1 cellular context compared by ENCODE assay signal in the genomic region with DNA sequence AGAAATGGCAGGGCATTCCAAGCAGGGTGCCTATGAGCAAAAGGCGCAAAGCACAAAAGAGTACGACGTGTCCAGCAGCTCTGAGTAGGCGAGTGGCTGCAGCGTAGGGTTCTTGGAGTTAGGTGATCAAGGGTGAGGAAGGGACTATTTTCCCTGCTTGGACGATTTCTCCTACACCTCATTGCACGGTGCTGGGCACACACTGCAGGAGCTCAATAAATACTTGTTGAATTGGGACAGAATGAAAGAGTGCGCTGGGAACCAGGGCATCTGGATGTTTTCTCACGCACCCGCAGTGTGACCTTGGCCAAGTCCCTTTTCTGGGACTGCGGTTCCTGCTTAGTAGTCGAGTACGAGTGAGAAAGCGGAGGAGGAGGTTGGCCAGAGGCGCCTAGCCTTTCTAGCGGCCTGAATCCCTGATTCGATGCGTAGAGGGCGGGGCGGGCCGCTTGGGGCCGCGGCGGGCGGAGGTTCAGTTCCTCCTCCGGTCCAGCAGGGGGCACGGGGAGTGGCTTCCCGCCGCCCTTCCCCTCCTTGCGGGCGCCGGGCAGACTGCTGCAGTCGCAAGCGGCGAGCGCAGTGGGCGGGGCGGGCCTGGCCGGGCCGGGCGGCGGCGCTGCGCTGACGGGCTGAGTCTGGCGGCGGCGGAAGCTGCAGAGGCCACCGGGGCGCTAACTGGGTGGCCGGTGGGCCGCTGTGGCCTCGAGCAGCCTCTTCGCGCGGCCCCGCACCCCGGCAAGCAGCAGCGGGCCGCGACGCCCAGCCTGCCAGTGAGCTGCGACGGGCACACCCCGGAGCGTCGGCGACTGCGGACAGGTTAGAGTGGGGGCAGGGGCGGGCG.
TF ChIP-seq lines count a peak whose summit lies in the region.

A gene (plus strand): TSS at position 560 of the 841 bp plus-strand sequence. CDS start 333 bp downstream, outside the sequence.

TF ChIP-seq in HepG2, 621 proteins besides CTCF, POLR2A, EP300 and RAD21 (continued from another document and continues in another):
- TF ChIP-seq, protein P1, sequence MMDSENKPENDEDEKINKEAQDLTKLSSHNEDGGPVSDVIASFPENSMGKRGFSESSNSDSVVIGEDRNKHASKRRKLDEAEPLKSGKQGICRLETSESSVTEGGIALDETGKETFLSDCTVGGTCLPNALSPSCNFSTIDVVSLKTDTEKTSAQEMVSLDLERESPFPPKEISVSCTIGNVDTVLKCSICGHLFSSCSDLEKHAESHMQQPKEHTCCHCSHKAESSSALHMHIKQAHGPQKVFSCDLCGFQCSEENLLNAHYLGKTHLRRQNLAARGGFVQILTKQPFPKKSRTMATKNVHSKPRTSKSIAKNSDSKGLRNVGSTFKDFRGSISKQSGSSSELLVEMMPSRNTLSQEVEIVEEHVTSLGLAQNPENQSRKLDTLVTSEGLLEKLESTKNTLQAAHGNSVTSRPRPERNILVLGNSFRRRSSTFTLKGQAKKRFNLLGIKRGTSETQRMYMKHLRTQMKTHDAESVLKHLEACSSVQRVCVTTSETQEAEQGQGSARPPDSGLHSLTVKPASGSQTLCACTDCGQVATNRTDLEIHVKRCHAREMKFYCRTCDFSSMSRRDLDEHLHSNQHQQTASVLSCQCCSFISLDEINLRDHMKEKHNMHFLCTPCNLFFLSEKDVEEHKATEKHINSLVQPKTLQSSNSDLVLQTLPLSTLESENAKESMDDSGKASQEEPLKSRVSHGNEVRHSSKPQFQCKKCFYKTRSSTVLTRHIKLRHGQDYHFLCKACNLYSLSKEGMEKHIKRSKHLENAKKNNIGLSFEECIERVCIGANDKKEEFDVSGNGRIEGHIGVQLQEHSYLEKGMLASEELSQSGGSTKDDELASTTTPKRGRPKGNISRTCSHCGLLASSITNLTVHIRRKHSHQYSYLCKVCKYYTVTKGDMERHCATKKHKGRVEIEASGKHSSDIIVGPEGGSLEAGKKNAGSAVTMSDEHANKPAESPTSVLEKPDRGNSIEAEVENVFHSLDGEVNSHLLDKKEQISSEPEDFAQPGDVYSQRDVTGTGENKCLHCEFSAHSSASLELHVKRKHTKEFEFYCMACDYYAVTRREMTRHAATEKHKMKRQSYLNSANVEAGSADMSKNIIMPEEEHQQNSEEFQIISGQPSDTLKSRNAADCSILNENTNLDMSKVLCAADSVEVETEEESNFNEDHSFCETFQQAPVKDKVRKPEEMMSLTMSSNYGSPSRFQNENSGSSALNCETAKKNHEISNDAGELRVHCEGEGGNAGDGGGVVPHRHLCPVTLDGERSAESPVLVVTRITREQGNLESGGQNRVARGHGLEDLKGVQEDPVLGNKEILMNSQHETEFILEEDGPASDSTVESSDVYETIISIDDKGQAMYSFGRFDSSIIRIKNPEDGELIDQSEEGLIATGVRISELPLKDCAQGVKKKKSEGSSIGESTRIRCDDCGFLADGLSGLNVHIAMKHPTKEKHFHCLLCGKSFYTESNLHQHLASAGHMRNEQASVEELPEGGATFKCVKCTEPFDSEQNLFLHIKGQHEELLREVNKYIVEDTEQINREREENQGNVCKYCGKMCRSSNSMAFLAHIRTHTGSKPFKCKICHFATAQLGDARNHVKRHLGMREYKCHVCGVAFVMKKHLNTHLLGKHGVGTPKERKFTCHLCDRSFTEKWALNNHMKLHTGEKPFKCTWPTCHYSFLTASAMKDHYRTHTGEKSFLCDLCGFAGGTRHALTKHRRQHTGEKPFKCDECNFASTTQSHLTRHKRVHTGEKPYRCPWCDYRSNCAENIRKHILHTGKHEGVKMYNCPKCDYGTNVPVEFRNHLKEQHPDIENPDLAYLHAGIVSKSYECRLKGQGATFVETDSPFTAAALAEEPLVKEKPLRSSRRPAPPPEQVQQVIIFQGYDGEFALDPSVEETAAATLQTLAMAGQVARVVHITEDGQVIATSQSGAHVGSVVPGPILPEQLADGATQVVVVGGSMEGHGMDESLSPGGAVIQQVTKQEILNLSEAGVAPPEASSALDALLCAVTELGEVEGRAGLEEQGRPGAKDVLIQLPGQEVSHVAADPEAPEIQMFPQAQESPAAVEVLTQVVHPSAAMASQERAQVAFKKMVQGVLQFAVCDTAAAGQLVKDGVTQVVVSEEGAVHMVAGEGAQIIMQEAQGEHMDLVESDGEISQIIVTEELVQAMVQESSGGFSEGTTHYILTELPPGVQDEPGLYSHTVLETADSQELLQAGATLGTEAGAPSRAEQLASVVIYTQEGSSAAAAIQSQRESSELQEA (CRISPR knock-in tag; IDR thresholded peaks at IDR 0.05; ENCODE audit: not compliant biosample characterization), result no peak
- TF ChIP-seq, protein P2, sequence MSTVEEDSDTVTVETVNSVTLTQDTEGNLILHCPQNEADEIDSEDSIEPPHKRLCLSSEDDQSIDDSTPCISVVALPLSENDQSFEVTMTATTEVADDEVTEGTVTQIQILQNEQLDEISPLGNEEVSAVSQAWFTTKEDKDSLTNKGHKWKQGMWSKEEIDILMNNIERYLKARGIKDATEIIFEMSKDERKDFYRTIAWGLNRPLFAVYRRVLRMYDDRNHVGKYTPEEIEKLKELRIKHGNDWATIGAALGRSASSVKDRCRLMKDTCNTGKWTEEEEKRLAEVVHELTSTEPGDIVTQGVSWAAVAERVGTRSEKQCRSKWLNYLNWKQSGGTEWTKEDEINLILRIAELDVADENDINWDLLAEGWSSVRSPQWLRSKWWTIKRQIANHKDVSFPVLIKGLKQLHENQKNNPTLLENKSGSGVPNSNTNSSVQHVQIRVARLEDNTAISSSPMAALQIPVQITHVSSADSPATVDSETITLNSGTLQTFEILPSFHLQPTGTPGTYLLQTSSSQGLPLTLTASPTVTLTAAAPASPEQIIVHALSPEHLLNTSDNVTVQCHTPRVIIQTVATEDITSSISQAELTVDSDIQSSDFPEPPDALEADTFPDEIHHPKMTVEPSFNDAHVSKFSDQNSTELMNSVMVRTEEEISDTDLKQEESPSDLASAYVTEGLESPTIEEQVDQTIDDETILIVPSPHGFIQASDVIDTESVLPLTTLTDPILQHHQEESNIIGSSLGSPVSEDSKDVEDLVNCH (CRISPR knock-in tag; IDR thresholded peaks at IDR 0.05), result no peak
- TF ChIP-seq MIER2 (CRISPR knock-in tag; IDR thresholded peaks at IDR 0.05) (0 out of 2 replicates have a peak, but pooled peaks have one; percentile 18), ZNF83 (CRISPR knock-in tag; IDR thresholded peaks at IDR 0.05; ENCODE audit: borderline replicate concordance) (no peak), NFYC (CRISPR knock-in tag; IDR thresholded peaks at IDR 0.05) (no peak), KLF16 (CRISPR knock-in tag; IDR thresholded peaks at IDR 0.05) (no peak), GATAD1 (CRISPR knock-in tag; IDR thresholded peaks at IDR 0.05) (0 out of 2 replicates have a peak, but pooled peaks have one; percentile 37), RFXAP (CRISPR knock-in tag; IDR thresholded peaks at IDR 0.05; ENCODE audit: borderline replicate concordance) (no peak), POGZ (CRISPR knock-in tag; IDR thresholded peaks at IDR 0.05) (peak; percentile 70), ZNF501 (CRISPR knock-in tag; IDR thresholded peaks at IDR 0.05) (no peak), FOXA3 (CRISPR knock-in tag; IDR thresholded peaks at IDR 0.05) (no peak), ZNF138 (CRISPR knock-in tag; IDR thresholded peaks at IDR 0.05; ENCODE audit: low read depth) (no peak), ARNT (IDR thresholded peaks at IDR 0.05) (no peak), ZNF12 (CRISPR knock-in tag; IDR thresholded peaks at IDR 0.05) (no peak), HDAC6 (IDR thresholded peaks at IDR 0.05; ENCODE audit: low read depth, low read length) (no peak), POLR2G (IDR thresholded peaks at IDR 0.05; ENCODE audit: low read depth, low read length) (peak; percentile 77), SP5 (CRISPR knock-in tag; IDR thresholded peaks at IDR 0.05; ENCODE audit: borderline replicate concordance, low read depth) (peak; percentile 17; the same call in 1 of the 2 replicates), ZFX (CRISPR knock-in tag; IDR thresholded peaks at IDR 0.05; ENCODE audit: low read depth) (peak; percentile 69; the same call in 1 of the 2 replicates), TAF15 (IDR thresholded peaks at IDR 0.05; ENCODE audit: low read depth, low read length, poor library complexity, severe bottlenecking) (no peak), ZNF777 (CRISPR knock-in tag; IDR thresholded peaks at IDR 0.05) (peak; percentile 45; the same call in 1 of the 2 replicates), HNRNPLL (IDR thresholded peaks at IDR 0.05; ENCODE audit: low read depth, low read length, poor library complexity, severe bottlenecking) (peak; percentile 90), MED1 (CRISPR knock-in tag; IDR thresholded peaks at IDR 0.05) (peak; percentile 59; the same call in 1 of the 2 replicates), ZNF30 (CRISPR knock-in tag; IDR thresholded peaks at IDR 0.05) (no peak)
- TF ChIP-seq, protein P3, sequence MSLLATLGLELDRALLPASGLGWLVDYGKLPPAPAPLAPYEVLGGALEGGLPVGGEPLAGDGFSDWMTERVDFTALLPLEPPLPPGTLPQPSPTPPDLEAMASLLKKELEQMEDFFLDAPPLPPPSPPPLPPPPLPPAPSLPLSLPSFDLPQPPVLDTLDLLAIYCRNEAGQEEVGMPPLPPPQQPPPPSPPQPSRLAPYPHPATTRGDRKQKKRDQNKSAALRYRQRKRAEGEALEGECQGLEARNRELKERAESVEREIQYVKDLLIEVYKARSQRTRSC (CRISPR knock-in tag; IDR thresholded peaks at IDR 0.05; ENCODE audit: low read depth), result no peak
- TF ChIP-seq, protein P4, sequence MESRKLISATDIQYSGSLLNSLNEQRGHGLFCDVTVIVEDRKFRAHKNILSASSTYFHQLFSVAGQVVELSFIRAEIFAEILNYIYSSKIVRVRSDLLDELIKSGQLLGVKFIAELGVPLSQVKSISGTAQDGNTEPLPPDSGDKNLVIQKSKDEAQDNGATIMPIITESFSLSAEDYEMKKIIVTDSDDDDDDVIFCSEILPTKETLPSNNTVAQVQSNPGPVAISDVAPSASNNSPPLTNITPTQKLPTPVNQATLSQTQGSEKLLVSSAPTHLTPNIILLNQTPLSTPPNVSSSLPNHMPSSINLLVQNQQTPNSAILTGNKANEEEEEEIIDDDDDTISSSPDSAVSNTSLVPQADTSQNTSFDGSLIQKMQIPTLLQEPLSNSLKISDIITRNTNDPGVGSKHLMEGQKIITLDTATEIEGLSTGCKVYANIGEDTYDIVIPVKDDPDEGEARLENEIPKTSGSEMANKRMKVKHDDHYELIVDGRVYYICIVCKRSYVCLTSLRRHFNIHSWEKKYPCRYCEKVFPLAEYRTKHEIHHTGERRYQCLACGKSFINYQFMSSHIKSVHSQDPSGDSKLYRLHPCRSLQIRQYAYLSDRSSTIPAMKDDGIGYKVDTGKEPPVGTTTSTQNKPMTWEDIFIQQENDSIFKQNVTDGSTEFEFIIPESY (CRISPR knock-in tag; IDR thresholded peaks at IDR 0.05), result no peak
- TF ChIP-seq, protein P5, sequence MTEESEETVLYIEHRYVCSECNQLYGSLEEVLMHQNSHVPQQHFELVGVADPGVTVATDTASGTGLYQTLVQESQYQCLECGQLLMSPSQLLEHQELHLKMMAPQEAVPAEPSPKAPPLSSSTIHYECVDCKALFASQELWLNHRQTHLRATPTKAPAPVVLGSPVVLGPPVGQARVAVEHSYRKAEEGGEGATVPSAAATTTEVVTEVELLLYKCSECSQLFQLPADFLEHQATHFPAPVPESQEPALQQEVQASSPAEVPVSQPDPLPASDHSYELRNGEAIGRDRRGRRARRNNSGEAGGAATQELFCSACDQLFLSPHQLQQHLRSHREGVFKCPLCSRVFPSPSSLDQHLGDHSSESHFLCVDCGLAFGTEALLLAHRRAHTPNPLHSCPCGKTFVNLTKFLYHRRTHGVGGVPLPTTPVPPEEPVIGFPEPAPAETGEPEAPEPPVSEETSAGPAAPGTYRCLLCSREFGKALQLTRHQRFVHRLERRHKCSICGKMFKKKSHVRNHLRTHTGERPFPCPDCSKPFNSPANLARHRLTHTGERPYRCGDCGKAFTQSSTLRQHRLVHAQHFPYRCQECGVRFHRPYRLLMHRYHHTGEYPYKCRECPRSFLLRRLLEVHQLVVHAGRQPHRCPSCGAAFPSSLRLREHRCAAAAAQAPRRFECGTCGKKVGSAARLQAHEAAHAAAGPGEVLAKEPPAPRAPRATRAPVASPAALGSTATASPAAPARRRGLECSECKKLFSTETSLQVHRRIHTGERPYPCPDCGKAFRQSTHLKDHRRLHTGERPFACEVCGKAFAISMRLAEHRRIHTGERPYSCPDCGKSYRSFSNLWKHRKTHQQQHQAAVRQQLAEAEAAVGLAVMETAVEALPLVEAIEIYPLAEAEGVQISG (CRISPR knock-in tag; IDR thresholded peaks at IDR 0.05), result peak; percentile 98
- TF ChIP-seq, protein P6, sequence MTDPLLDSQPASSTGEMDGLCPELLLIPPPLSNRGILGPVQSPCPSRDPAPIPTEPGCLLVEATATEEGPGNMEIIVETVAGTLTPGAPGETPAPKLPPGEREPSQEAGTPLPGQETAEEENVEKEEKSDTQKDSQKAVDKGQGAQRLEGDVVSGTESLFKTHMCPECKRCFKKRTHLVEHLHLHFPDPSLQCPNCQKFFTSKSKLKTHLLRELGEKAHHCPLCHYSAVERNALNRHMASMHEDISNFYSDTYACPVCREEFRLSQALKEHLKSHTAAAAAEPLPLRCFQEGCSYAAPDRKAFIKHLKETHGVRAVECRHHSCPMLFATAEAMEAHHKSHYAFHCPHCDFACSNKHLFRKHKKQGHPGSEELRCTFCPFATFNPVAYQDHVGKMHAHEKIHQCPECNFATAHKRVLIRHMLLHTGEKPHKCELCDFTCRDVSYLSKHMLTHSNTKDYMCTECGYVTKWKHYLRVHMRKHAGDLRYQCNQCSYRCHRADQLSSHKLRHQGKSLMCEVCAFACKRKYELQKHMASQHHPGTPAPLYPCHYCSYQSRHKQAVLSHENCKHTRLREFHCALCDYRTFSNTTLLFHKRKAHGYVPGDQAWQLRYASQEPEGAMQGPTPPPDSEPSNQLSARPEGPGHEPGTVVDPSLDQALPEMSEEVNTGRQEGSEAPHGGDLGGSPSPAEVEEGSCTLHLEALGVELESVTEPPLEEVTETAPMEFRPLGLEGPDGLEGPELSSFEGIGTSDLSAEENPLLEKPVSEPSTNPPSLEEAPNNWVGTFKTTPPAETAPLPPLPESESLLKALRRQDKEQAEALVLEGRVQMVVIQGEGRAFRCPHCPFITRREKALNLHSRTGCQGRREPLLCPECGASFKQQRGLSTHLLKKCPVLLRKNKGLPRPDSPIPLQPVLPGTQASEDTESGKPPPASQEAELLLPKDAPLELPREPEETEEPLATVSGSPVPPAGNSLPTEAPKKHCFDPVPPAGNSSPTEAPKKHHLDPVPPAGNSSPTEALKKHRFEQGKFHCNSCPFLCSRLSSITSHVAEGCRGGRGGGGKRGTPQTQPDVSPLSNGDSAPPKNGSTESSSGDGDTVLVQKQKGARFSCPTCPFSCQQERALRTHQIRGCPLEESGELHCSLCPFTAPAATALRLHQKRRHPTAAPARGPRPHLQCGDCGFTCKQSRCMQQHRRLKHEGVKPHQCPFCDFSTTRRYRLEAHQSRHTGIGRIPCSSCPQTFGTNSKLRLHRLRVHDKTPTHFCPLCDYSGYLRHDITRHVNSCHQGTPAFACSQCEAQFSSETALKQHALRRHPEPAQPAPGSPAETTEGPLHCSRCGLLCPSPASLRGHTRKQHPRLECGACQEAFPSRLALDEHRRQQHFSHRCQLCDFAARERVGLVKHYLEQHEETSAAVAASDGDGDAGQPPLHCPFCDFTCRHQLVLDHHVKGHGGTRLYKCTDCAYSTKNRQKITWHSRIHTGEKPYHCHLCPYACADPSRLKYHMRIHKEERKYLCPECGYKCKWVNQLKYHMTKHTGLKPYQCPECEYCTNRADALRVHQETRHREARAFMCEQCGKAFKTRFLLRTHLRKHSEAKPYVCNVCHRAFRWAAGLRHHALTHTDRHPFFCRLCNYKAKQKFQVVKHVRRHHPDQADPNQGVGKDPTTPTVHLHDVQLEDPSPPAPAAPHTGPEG (CRISPR knock-in tag; IDR thresholded peaks at IDR 0.05), result 0 out of 2 replicates have a peak, but pooled peaks have one; percentile 21
